In the genomic region with DNA sequence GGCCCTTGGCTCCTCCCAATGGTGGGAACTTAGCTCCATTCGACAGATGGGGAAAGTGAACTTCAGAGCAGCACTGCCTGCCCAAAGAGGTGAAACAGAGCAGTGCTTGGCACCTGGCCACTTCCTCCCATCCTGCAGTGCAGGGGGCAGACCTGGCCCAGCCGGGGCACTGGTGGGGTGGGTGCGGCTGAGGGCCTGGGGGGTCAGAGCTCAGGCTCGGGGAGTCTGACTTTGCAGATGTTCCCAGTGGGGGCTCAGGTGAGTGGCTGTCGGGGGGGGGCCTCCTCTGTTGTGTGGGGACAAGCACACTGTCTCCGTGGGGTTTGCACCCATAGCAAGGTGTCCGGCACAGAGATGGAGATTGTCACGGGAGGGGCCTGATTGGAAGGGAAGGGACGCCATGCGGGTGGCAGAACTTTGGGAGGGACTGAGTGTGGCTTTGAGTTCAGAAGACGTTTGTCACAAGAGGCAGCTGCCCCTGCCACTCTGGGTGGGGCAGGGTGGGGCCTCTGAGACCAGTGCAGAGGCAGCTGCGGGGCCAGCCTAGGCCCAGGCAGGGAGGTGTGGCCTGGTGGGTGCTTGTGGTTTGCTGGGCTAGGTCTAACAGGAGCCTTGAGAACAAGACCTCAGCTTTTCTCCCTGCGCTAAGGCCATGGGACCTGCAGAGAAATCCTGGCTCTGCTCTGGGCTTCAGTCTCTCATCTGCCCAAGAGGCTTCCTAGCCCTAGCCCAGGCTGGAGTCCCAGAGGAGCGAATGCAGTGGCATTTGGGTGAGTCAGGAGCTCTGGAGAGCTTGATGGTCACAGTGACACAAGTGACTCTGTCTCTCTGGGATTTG, we compare ENCODE assay signal across 28 cellular contexts. TPM values are rescaled to one million over a fixed set of nuclear protein-coding genes. Genes with fewer than 3 reads are reported as not detected.
DNase-seq lines count a peak whose midpoint lies in the region; ATAC-seq and TF ChIP-seq lines count a peak whose summit lies in the region.
"Had no signal": no experiment of that assay in that cellular context is flagged by ENCODE, and none has a peak within 500 bp of the region (broad histone marks: within the 10 kb centered on the region; RNA-seq: fewer than 3 reads in every experiment).

No MANE protein-coding gene starts in this region.

- intact Hi-C loops in CD14-positive monocyte (cut with micrococcal nuclease): no loop called here

- H3K27ac ChIP-seq in BLaER1 treated with 17β-estradiol and CSF1 and Interleukin-3, amounts not matched to agents 10 nM and 100 nM: no peak overlapping the region
- H3K27ac ChIP-seq in HEK293 (ENCODE audit: extremely low read depth, low read depth, low read length) (no peak overlapping the region), WERI-Rb-1 (peak overlapping the region; percentile 23), liver (ENCODE audit: low read depth in 1 of 2, low read length in 2 of 2) (peak overlapping the region; percentile 95 to 96)
- H3K27ac ChIP-seq: brain microvascular endothelial cell, skin epidermis had no signal

- H4K20me1 ChIP-seq in BLaER1 treated with 17β-estradiol and CSF1 and Interleukin-3, amounts not matched to agents 10 nM and 100 nM: peaks cover 0 to 15% (median 0%) of the 10 kb centered on the region in 11 experiments; a peak in 3 of 22 replicates

- WGBS in liver: 82% methylated on average over 14 of the region's 14 CpGs

- CTCF ChIA-PET in HEK293 (lab: Yijun Ruan, JAX): interaction anchor here (0.6 to 0.8 kb wide), 4 partner anchors 8 to 419 kb away, joined by 3 read pairs; no protein-coding TSS in a partner anchor

- no peaks in the 10 kb centered on the region for H3K9me3 ChIP-seq in BLaER1 treated with 17β-estradiol and CSF1 and Interleukin-3, amounts not matched to agents 10 nM and 100 nM (replicated peaks in 1 of 11)
- no peaks in the 10 kb centered on the region for H3K9me3 ChIP-seq in HEK293 (ENCODE audit: control insufficient read depth, insufficient read depth, low read depth, low read length)
- H3K9me3 ChIP-seq in WERI-Rb-1 (ENCODE audit: severe bottlenecking): no peaks in the 10 kb centered on the region
- no peaks in the 10 kb centered on the region for H3K9me3 ChIP-seq in liver (ENCODE audit: control insufficient read depth in 4 of 4, low read length in 3 of 4)

- H3K27me3 ChIP-seq in BLaER1 treated with 17β-estradiol and CSF1 and Interleukin-3, amounts not matched to agents 10 nM and 100 nM: no peaks in the 10 kb centered on the region
- H3K27me3 ChIP-seq in WERI-Rb-1 (ENCODE audit: insufficient read depth, low read depth, severe bottlenecking): no peaks in the 10 kb centered on the region
- no peaks in the 10 kb centered on the region for H3K27me3 ChIP-seq in liver (ENCODE audit: control insufficient read depth in 4 of 4, insufficient read depth in 4 of 4, low read length in 3 of 4)
- H3K27me3 ChIP-seq: brain microvascular endothelial cell had no signal

- H3K36me3 ChIP-seq in BLaER1 treated with 17β-estradiol and CSF1 and Interleukin-3, amounts not matched to agents 10 nM and 100 nM: no peaks in the 10 kb centered on the region
- H3K36me3 ChIP-seq in HEK293 (ENCODE audit: control insufficient read depth in 2 of 2, insufficient read depth in 1 of 2, low read length in 2 of 2) (no peaks in the 10 kb centered on the region), WERI-Rb-1 (no peaks in the 10 kb centered on the region), liver (ENCODE audit: control insufficient read depth in 4 of 4, insufficient read depth in 3 of 4, low read depth in 1 of 4, low read length in 3 of 4) (no peaks in the 10 kb centered on the region)
- H3K36me3 ChIP-seq: brain microvascular endothelial cell had no signal

- H3K4me3 Mint-ChIP-seq in chondrocyte (ENCODE audit: unreplicated experiment) (no peak overlapping the region), CD14-positive monocyte (no peak overlapping the region)
- H3K4me3 Mint-ChIP-seq: CD8-positive, alpha-beta T cell; naive thymus-derived CD8-positive, alpha-beta T cell; stimulated activated naive CD8-positive, alpha-beta T cell treated with anti-CD3 and anti-CD28 coated beads, Interleukin-15, Interleukin-2, amounts not matched to agents 100 ng/mL and 50 ng/mL, for 24 hours; type B pancreatic cell had no signal

- no peak for DNase-seq in WERI-Rb-1
- no peak for DNase-seq in T-helper 2 cell
- DNase-seq in chondrocyte (ENCODE audit: low spot score): no peak
- no peak for DNase-seq in CD14-positive monocyte (ENCODE audit: low spot score)
- DNase-seq: activated CD4-positive, alpha-beta T cell treated with anti-CD3 and anti-CD28 coated beads, Interleukin-2, amount 50 U/mL, for 1 hour; activated CD8-positive, alpha-beta memory T cell treated with anti-CD3 and anti-CD28 coated beads, Interleukin-2, amount 50 U/mL, for 4 hours; brain microvascular endothelial cell; DND-41; hippocampal formation; Karpas-422; mammary epithelial cell; naive thymus-derived CD8-positive, alpha-beta T cell; NCI-H1048; NCI-H187 treated with DMSO at 0.1 percent for 48 hours; NCI-H446; stimulated activated CD4-positive, alpha-beta T cell treated with anti-CD3 and anti-CD28 coated beads, Interleukin-4, amount 100 ng/mL, for 24 hours had no signal

- POLR2A ChIA-PET in HEK293 (lab: Yijun Ruan, JAX): no interaction called here

- H3K4me2 ChIP-seq in BLaER1 treated with 17β-estradiol and CSF1 and Interleukin-3, amounts not matched to agents 10 nM and 100 nM: peak overlapping the region; percentile 19 to 61 (median 45); a peak in 18 of 22 replicates

- no peak for TF ChIP-seq RAD21 in liver (IDR thresholded peaks at IDR 0.05)

- H3K4me1 ChIP-seq in BLaER1 treated with 17β-estradiol and CSF1 and Interleukin-3, amounts not matched to agents 10 nM and 100 nM: peaks cover 16 to 43% (median 30%) of the 10 kb centered on the region in 10 experiments
- H3K4me1 ChIP-seq in HEK293 (ENCODE audit: control insufficient read depth, insufficient read depth, low read length) (no peaks in the 10 kb centered on the region), liver (ENCODE audit: control insufficient read depth in 4 of 4, insufficient read depth in 4 of 4, low read length in 3 of 4) (peaks cover 12 to 53% (median 31%) of the 10 kb centered on the region in 4 donors)

- H3K4me1 Mint-ChIP-seq in chondrocyte (ENCODE audit: low read depth) (peaks cover 16% of the 10 kb centered on the region), CD14-positive monocyte (no peaks in the 10 kb centered on the region)

- H3K9me3 Mint-ChIP-seq in chondrocyte (ENCODE audit: low read depth): no peaks in the 10 kb centered on the region
- H3K9me3 Mint-ChIP-seq in CD14-positive monocyte: no peaks in the 10 kb centered on the region
- H3K9me3 Mint-ChIP-seq: CD8-positive, alpha-beta T cell; naive thymus-derived CD8-positive, alpha-beta T cell; stimulated activated naive CD8-positive, alpha-beta T cell treated with anti-CD3 and anti-CD28 coated beads, Interleukin-15, Interleukin-2, amounts not matched to agents 100 ng/mL and 50 ng/mL, for 24 hours; type B pancreatic cell had no signal

- TF ChIP-seq CTCF in HEK293 (tag by site-specific recombination; IDR thresholded peaks at IDR 0.05) (no peak), WERI-Rb-1 (IDR thresholded peaks at IDR 0.05; ENCODE audit: low read depth, low read length) (no peak), liver (IDR thresholded peaks at IDR 0.05; ENCODE audit: low read depth, low read length, missing input control) (no peak), chondrocyte (IDR thresholded peaks at IDR 0.05) (no peak), CD14-positive monocyte (IDR thresholded peaks at IDR 0.05) (no peak)

- 0 out of 22 replicates have a peak overlapping the region, but pooled peaks of 2 of the 11 experiments have one; percentile 2 to 20 for H3K9ac ChIP-seq in BLaER1 treated with 17β-estradiol and CSF1 and Interleukin-3, amounts not matched to agents 10 nM and 100 nM
- no peak overlapping the region for H3K9ac ChIP-seq in liver (ENCODE audit: low read depth in 1 of 2, low read length in 2 of 2)

- H3K4me3 ChIP-seq in BLaER1 treated with 17β-estradiol and CSF1 and Interleukin-3, amounts not matched to agents 10 nM and 100 nM: no peak overlapping the region
- H3K4me3 ChIP-seq in HEK293 (ENCODE audit: low read depth, low read length) (no peak overlapping the region), WERI-Rb-1 (ENCODE audit: low read depth, low read length) (no peak overlapping the region), liver (ENCODE audit: low read depth in 1 of 3, low read length in 3 of 3) (no peak overlapping the region)
- H3K4me3 ChIP-seq: skin epidermis had no signal

- no peaks in the 10 kb centered on the region for H3K36me3 Mint-ChIP-seq in chondrocyte (ENCODE audit: low read depth)
- no peaks in the 10 kb centered on the region for H3K36me3 Mint-ChIP-seq in CD14-positive monocyte
- H3K36me3 Mint-ChIP-seq: CD8-positive, alpha-beta T cell; naive thymus-derived CD8-positive, alpha-beta T cell; type B pancreatic cell had no signal

- ATAC-seq in GM18502 (IDR thresholded peaks at IDR 0.05; ENCODE audit: poor library complexity, unreplicated experiment): no peak
- ATAC-seq: CD8-positive, alpha-beta T cell; naive thymus-derived CD8-positive, alpha-beta T cell had no signal

- H3K27ac Mint-ChIP-seq in chondrocyte (ENCODE audit: unreplicated experiment): no peak overlapping the region
- no peak overlapping the region for H3K27ac Mint-ChIP-seq in CD14-positive monocyte
- H3K27ac Mint-ChIP-seq: CD8-positive, alpha-beta T cell; stimulated activated naive CD8-positive, alpha-beta T cell treated with anti-CD3 and anti-CD28 coated beads, Interleukin-15, Interleukin-2, amounts not matched to agents 100 ng/mL and 50 ng/mL, for 24 hours; type B pancreatic cell had no signal

- H3K27me3 Mint-ChIP-seq in chondrocyte (ENCODE audit: low read depth) (peaks cover 6% of the 10 kb centered on the region), CD14-positive monocyte (ENCODE audit: low read depth in 3 of 3) (peaks cover 3 to 6% (median 5%) of the 10 kb centered on the region in 3 donors)
- H3K27me3 Mint-ChIP-seq: naive thymus-derived CD8-positive, alpha-beta T cell; stimulated activated naive CD8-positive, alpha-beta T cell treated with anti-CD3 and anti-CD28 coated beads, Interleukin-15, Interleukin-2, amounts not matched to agents 100 ng/mL and 50 ng/mL, for 24 hours had no signal

TF ChIP-seq in HEK293, 187 proteins besides CTCF, POLR2A, EP300 and RAD21 (continues in another document):
- TF ChIP-seq ZNF223 (tag by site-specific recombination; IDR thresholded peaks at IDR 0.05) (no peak), SALL2 (tag by site-specific recombination; IDR thresholded peaks at IDR 0.05; ENCODE audit: borderline replicate concordance) (no peak)

RNA-seq across cellular contexts. Expression of a gene that starts 2.5 kb away (rescaled TPM):
- total RNA-seq in liver (not detected), chondrocyte (not detected in 3 replicates)
- polyA plus RNA-seq in liver (not detected), CD14-positive monocyte (not detected)
- total RNA-seq: CD8-positive, alpha-beta T cell; epithelial cell of proximal tubule; frontal cortex; HT-29; mammary epithelial cell; naive thymus-derived CD8-positive, alpha-beta T cell; RPMI7951 had no signal
- polyA plus RNA-seq: mammary epithelial cell; naive thymus-derived CD8-positive, alpha-beta T cell had no signal

RNA-seq across cellular contexts. Expression of a gene that starts 12.2 kb away (rescaled TPM):
- total RNA-seq in liver (10 to 100 TPM in 1 of 2 donors, 1 to 10 TPM in 1; 1.8 to 18.2 TPM), chondrocyte (0.15 to 0.31 TPM (median 0.23 TPM) in 3 replicates)
- polyA plus RNA-seq in liver (10 to 100 TPM in 1 of 2 donors, 1 to 10 TPM in 1; 3.8 to 11.6 TPM), CD14-positive monocyte (not detected)
- total RNA-seq: epithelial cell of proximal tubule had no signal
- polyA plus RNA-seq: mammary epithelial cell had no signal

RNA-seq across cellular contexts. Expression of a gene that starts 43.4 kb away (rescaled TPM):
- 1 to 10 TPM; 2.7 to 3.9 TPM for total RNA-seq in liver
- polyA plus RNA-seq in liver: 1 to 10 TPM; 1.7 to 1.9 TPM
- 5.4 to 13.7 TPM (median 13.2 TPM) in 3 replicates for total RNA-seq in chondrocyte
- polyA plus RNA-seq in CD14-positive monocyte: 10 to 100 TPM; 43.2 to 60.4 TPM

Comparison
In these comparisons a context has a peak if more than half of its experiments do, and no peak if none do; other contexts are left out.
1. H3K27ac ChIP-seq: peak in WERI-Rb-1 (single experiment) and liver (2 of 2); none in BLaER1 treated with 17β-estradiol and CSF1 and Interleukin-3, amounts not matched to agents 10 nM and 100 nM (0 of 11) and HEK293 (single experiment).